In the genomic region with DNA sequence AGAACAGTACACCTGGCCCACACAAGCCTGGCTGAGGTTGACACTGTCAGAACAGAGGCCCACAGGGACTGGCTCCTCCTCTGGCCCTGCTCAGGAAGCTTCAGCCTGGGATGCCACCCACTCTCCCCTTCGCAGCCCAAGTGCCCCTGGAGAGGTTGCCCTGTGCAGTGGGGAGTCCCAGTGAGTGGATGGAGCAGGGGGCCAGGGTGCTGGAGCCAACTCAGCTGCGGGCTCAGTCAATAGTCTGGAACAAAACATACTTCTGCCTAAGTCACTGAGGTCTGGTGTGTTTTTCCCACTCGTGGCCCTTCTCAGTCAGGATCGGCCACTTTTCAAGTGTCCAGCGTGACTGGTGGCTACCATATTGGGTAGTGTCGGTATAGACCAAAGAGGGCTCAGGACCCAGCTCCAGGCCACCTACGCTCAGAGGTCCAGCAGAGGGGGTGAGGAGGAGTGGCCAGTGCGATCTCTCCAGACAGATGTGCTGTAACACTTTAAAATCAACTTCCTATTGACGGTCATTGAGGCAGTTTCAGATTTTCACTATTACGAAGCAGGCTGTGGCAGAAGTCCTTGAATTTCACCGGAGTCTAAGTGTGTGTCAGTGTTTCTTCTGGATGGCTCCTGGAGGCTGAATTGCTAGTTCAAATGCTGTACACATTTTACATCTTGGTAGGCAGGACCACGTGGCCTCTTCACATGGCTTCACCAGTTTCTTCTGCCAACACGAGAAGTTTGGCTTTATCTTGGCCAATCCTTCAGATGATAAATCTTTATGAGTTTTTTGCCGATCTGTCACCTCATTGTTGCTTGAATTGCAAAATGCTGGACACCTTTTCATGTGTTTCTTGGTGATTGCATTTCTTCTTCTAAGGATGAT, we compare ENCODE assay signal across 25 cellular contexts. TPM values are rescaled to one million over a fixed set of nuclear protein-coding genes. Genes with fewer than 3 reads are reported as not detected.
"Had no signal": no experiment of that assay in that cellular context is flagged by ENCODE, and none has a peak within 500 bp of the region (broad histone marks: within the 10 kb centered on the region; RNA-seq: fewer than 3 reads in every experiment).

No MANE protein-coding gene starts in this region.

- H3K4me1 Mint-ChIP-seq: activated CD4-positive, alpha-beta memory T cell treated with anti-CD3 and anti-CD28 coated beads, Interleukin-2, amount 10 ng/mL, durations not matched to agents 7 days and 5 days had no signal

- H3K36me3 Mint-ChIP-seq: activated naive CD4-positive, alpha-beta T cell treated with anti-CD3 and anti-CD28 coated beads, Interleukin-2, amount 50 U/mL, for 24 hours had no signal

- H3K27ac Mint-ChIP-seq: activated CD4-positive, alpha-beta memory T cell treated with anti-CD3 and anti-CD28 coated beads, Interleukin-2, amount 10 ng/mL, durations not matched to agents 7 days and 5 days; activated naive CD4-positive, alpha-beta T cell treated with anti-CD3 and anti-CD28 coated beads, Interleukin-2, amount 50 U/mL, for 24 hours; activated T-cell treated with anti-CD3 and anti-CD28 coated beads, Interleukin-2, amount 50 U/mL, for 24 hours; activated T-helper 1 cell treated with anti-CD3 and anti-CD28 coated beads, Interleukin-12 subunit alpha, Interleukin-12 subunit beta, Interleukin-2, Interleukin-4 antibody, amounts not matched to agents 30 ng/mL and 10 ng/mL and 1 ng/mL, durations not matched to agents 14 hours and 24 hours and 36 hours; T-helper 17 cell had no signal

- H3K4me3 Mint-ChIP-seq: activated CD4-positive, alpha-beta memory T cell treated with anti-CD3 and anti-CD28 coated beads, Interleukin-2, amount 10 ng/mL, durations not matched to agents 7 days and 5 days; activated naive CD4-positive, alpha-beta T cell treated with anti-CD3 and anti-CD28 coated beads, Interleukin-2, amount 50 U/mL, for 24 hours; activated T-cell treated with anti-CD3 and anti-CD28 coated beads, Interleukin-2, amount 50 U/mL, for 24 hours; activated T-helper 1 cell treated with anti-CD3 and anti-CD28 coated beads, Interleukin-12 subunit alpha, Interleukin-12 subunit beta, Interleukin-2, Interleukin-4 antibody, amounts not matched to agents 30 ng/mL and 10 ng/mL and 1 ng/mL, durations not matched to agents 14 hours and 24 hours and 36 hours; T-helper 17 cell had no signal

- DNase-seq: activated CD4-positive, alpha-beta memory T cell treated with anti-CD3 and anti-CD28 coated beads, Interleukin-2, amount 10 ng/mL, durations not matched to agents 7 days and 5 days; activated CD4-positive, alpha-beta T cell treated with anti-CD3 and anti-CD28 coated beads, Interleukin-2, amount 50 U/mL, for 1 hour; activated CD4-positive, CD25-positive, alpha-beta regulatory T cell; activated effector memory CD4-positive, alpha-beta T cell treated with Interleukin-2 at 50 U/mL for 16 hours; activated naive CD4-positive, alpha-beta T cell; activated T-cell treated with anti-CD3 and anti-CD28 coated beads, Interleukin-2, amount 50 U/mL, for 24 hours; aorta; central memory CD4-positive, alpha-beta T cell; Kasumi-1; KBM-7; NCI-H1930; NCI-H2171 treated with DMSO at 0.1 percent for 48 hours; NCI-H226; NCI-H526; NK-92 treated with Interleukin-12 subunit alpha and Interleukin-12 subunit beta, amount 100 ng/mL, for 24 hours; OCI-M1; Peyer's patch; SIG-M5; T-helper 17 cell; T-helper 9 cell had no signal

- ATAC-seq: T-helper 17 cell had no signal

- H3K27ac ChIP-seq: body of pancreas, Peyer's patch had no signal

- H3K9me3 Mint-ChIP-seq: activated CD4-positive, alpha-beta memory T cell treated with anti-CD3 and anti-CD28 coated beads, Interleukin-2, amount 10 ng/mL, durations not matched to agents 7 days and 5 days; activated naive CD4-positive, alpha-beta T cell treated with anti-CD3 and anti-CD28 coated beads, Interleukin-2, amount 50 U/mL, for 24 hours; activated T-helper 1 cell treated with anti-CD3 and anti-CD28 coated beads, Interleukin-12 subunit alpha, Interleukin-12 subunit beta, Interleukin-2, Interleukin-4 antibody, amounts not matched to agents 30 ng/mL and 10 ng/mL and 1 ng/mL, durations not matched to agents 14 hours and 24 hours and 36 hours had no signal

- H3K27me3 ChIP-seq: body of pancreas, Peyer's patch had no signal

- H3K4me3 ChIP-seq: body of pancreas, Peyer's patch had no signal

- H3K4me1 ChIP-seq: body of pancreas, Peyer's patch had no signal

- H3K9me3 ChIP-seq: body of pancreas, Peyer's patch had no signal

- H3K36me3 ChIP-seq: Peyer's patch had no signal

RNA-seq across cellular contexts. Expression of a gene that starts 1.0 kb away (rescaled TPM):
- total RNA-seq: activated CD4-positive, alpha-beta memory T cell treated with anti-CD3 and anti-CD28 coated beads, Interleukin-2, amount 10 ng/mL, durations not matched to agents 7 days and 5 days; NCI-H460; Peyer's patch had no signal

RNA-seq across cellular contexts. Expression of a gene that starts 49.1 kb away (rescaled TPM):
- total RNA-seq: activated CD4-positive, alpha-beta memory T cell treated with anti-CD3 and anti-CD28 coated beads, Interleukin-2, amount 10 ng/mL, durations not matched to agents 7 days and 5 days; activated T-helper 1 cell treated with anti-CD3 and anti-CD28 coated beads, Interleukin-12 subunit alpha, Interleukin-12 subunit beta, Interleukin-2, Interleukin-4 antibody, amounts not matched to agents 30 ng/mL and 10 ng/mL and 1 ng/mL, durations not matched to agents 14 hours and 24 hours and 36 hours; aorta; body of pancreas; bronchial epithelial cell; NCI-H460; Peyer's patch; T-helper 17 cell had no signal
